In the genomic region with DNA sequence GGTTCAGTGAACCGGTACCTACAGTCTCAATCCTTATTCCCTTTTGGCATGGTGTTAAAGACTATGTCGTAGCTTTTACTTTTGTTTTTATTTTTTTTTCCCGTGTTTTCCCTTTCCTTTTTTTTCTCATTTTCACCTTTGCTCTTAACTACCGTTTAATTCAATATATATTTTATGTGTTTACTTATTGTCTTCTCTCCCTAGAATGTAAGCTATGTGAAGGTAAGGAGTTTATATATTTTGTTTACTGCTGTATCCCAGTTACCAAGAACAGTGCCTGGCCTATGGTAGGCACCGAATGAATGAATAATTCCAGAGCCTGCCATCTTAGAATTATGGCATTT, we compare ENCODE assay signal across 1 cellular context.
TF ChIP-seq lines count a peak whose summit lies in the region.

No MANE protein-coding gene starts in this region.

TF ChIP-seq in HepG2, 621 proteins besides CTCF, POLR2A, EP300 and RAD21:
- 0 out of 2 replicates have a peak, but pooled peaks have one; percentile 19 for TF ChIP-seq ZNF878 (CRISPR knock-in tag; IDR thresholded peaks at IDR 0.05)
- TF ChIP-seq SOX5 (CRISPR knock-in tag; IDR thresholded peaks at IDR 0.05; ENCODE audit: borderline replicate concordance) = 0 out of 2 replicates have a peak, but pooled peaks have one; percentile 1
- TF ChIP-seq RXRB (CRISPR knock-in tag; IDR thresholded peaks at IDR 0.05; ENCODE audit: borderline replicate concordance) = peak; percentile 2; the same call in 1 of the 2 replicates
- TF ChIP-seq, protein P1, sequence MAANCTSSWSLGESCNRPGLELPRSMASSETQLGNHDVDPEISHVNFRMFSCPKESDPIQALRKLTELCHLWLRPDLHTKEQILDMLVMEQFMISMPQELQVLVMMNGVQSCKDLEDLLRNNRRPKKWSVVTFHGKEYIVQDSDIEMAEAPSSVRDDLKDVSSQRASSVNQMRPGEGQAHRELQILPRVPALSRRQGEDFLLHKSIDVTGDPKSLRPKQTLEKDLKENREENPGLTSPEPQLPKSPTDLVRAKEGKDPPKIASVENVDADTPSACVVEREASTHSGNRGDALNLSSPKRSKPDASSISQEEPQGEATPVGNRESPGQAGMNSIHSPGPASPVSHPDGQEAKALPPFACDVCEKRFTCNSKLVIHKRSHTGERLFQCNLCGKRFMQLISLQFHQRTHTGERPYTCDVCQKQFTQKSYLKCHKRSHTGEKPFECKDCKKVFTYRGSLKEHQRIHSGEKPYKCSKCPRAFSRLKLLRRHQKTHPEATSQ (CRISPR knock-in tag; IDR thresholded peaks at IDR 0.05; ENCODE audit: borderline replicate concordance) = 0 out of 2 replicates have a peak, but pooled peaks have one; percentile 3
- no peak for TF ChIP-seq ZNF460 (CRISPR knock-in tag; IDR thresholded peaks at IDR 0.05; ENCODE audit: borderline replicate concordance)
- 0 out of 2 replicates have a peak, but pooled peaks have one; percentile 0 for TF ChIP-seq RCOR2 (CRISPR knock-in tag; IDR thresholded peaks at IDR 0.05)
- TF ChIP-seq, protein P2, sequence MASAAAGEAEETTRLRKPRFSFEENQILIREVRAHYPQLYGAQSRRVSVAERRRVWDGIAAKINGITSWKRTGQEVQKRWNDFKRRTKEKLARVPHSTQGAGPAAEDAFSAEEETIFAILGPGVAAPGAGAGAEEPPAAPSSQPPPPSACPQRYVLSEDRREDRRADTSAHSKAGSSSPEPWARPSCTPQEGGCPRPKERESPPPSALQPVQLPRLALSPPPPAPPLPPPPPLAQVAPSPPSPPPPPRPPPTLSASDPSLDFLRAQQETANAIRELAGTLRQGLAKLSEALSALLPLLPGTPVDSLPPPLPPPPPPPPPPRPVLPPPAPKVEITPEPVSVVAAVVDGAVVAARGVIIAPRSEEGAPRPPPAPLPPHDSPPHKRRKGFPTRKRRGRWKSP (CRISPR knock-in tag; IDR thresholded peaks at IDR 0.05) = 0 out of 2 replicates have a peak, but pooled peaks have one; percentile 1
- TF ChIP-seq ZNF224 (CRISPR knock-in tag; IDR thresholded peaks at IDR 0.05) = no peak
- TF ChIP-seq LCORL (IDR thresholded peaks at IDR 0.05) = no peak
- TF ChIP-seq LCORL (CRISPR knock-in tag; IDR thresholded peaks at IDR 0.05) = 0 out of 2 replicates have a peak, but pooled peaks have one; percentile 8
